In genomic region chr18:58223717-58224424, GRCh38 we compare ENCODE assay signal across 9 cellular contexts.
DNase-seq lines count a peak whose midpoint lies in the region; FAIRE-seq and TF ChIP-seq lines count a peak whose summit lies in the region.
"Had no signal": no experiment of that assay in that cellular context is flagged by ENCODE, and none has a peak within 500 bp of the region (broad histone marks: within the 10 kb centered on the region; RNA-seq: fewer than 3 reads in every experiment).

No MANE protein-coding gene starts in this region.

- FAIRE-seq in islet of Langerhans (lab: Jason Lieb, UNC), result peak; percentile 74
- FAIRE-seq: A204.1 had no signal

- peak overlapping the region; percentile 71 to 94 (median 90) for H3K27ac ChIP-seq in adrenal gland
- H3K27ac ChIP-seq in subcutaneous abdominal adipose tissue (ENCODE audit: low read depth, low read length), result peak overlapping the region; percentile 55

- H3K27me3 ChIP-seq in adrenal gland (no peaks in the 10 kb centered on the region), subcutaneous abdominal adipose tissue (ENCODE audit: control insufficient read depth in 5 of 5, insufficient read depth in 4 of 5, low read length in 5 of 5) (no peaks in the 10 kb centered on the region), H7 (ENCODE audit: control insufficient read depth, insufficient read depth, low read length) (no peaks in the 10 kb centered on the region)

- no peaks in the 10 kb centered on the region for H3K9me3 ChIP-seq in adrenal gland (replicated peaks in 1 of 3)
- no peaks in the 10 kb centered on the region for H3K9me3 ChIP-seq in subcutaneous abdominal adipose tissue (ENCODE audit: control insufficient read depth in 5 of 5, low read length in 5 of 5)

- peak in 1 of 2 donors; percentile 68 for TF ChIP-seq POLR2A in adrenal gland (IDR thresholded peaks at IDR 0.05)

- TF ChIP-seq CTCF in adrenal gland (IDR thresholded peaks at IDR 0.05) (no peak), GM20000 (IDR thresholded peaks at IDR 0.05; ENCODE audit: extremely low read depth, missing control alignments) (no peak)

- DNase-seq in NCI-H1417 (lab: John Stamatoyannopoulos, UW) (peak; percentile 14 to 54 (median 45)), NCI-H1417 treated with DMSO at 0.1 percent for 48 hours (lab: John Stamatoyannopoulos, UW) (no peak), adrenal gland (peak; percentile 73 to 91 (median 84)), GM20000 (ENCODE audit: low spot score) (no peak), H7 (no peak)
- DNase-seq in activated effector memory CD4-positive, alpha-beta T cell treated with Interleukin-2 at 50 U/mL for 16 hours, result no peak

- H3K4me3 ChIP-seq in adrenal gland, result peak overlapping the region in 1 of 4 donors; percentile 10
- H3K4me3 ChIP-seq in subcutaneous abdominal adipose tissue (ENCODE audit: low read depth in 1 of 5, low read length in 5 of 5), result peak overlapping the region in 1 of 5 donors; percentile 28
- no peak overlapping the region for H3K4me3 ChIP-seq in H7 (ENCODE audit: insufficient read depth, low read depth, low read length)

- intact Hi-C loops in adrenal gland (cut with DNase I), result no loop called here

- H3K9ac ChIP-seq in subcutaneous abdominal adipose tissue (ENCODE audit: low read length in 5 of 5), result peak overlapping the region in 3 of 5 donors; percentile 4 to 38 (median 9)

- H3K36me3 ChIP-seq in adrenal gland (replicated peaks in 1 of 2) (no peaks in the 10 kb centered on the region), subcutaneous abdominal adipose tissue (ENCODE audit: control insufficient read depth in 5 of 5, insufficient read depth in 5 of 5, low read length in 5 of 5) (no peaks in the 10 kb centered on the region), H7 (replicated peaks; ENCODE audit: control insufficient read depth, insufficient read depth, low read length) (no peaks in the 10 kb centered on the region)

- 33 to 40% (median 36%) methylated on average over 14 to 15 of the region's 15 CpGs for WGBS in adrenal gland, 4 donors

- H3K4me1 ChIP-seq in adrenal gland (replicated peaks in 1 of 2) (peaks cover 13 to 34% of the 10 kb centered on the region in 2 donors), subcutaneous abdominal adipose tissue (ENCODE audit: control insufficient read depth in 5 of 5, insufficient read depth in 5 of 5, low read length in 5 of 5) (peaks cover 1 to 18% (median 14%) of the 10 kb centered on the region in 5 donors)

Comparison
In these comparisons a context has a peak if more than half of its experiments do, and no peak if none do; other contexts are left out.
1. DNase-seq: peak in NCI-H1417 (3 of 3) and adrenal gland (7 of 7); none in NCI-H1417 treated with DMSO at 0.1 percent for 48 hours (single experiment), GM20000 (single experiment), activated effector memory CD4-positive, alpha-beta T cell treated with Interleukin-2 at 50 U/mL for 16 hours (single experiment) and H7 (single experiment).